30 cellular contexts compared by ENCODE assay signal in the genomic region with DNA sequence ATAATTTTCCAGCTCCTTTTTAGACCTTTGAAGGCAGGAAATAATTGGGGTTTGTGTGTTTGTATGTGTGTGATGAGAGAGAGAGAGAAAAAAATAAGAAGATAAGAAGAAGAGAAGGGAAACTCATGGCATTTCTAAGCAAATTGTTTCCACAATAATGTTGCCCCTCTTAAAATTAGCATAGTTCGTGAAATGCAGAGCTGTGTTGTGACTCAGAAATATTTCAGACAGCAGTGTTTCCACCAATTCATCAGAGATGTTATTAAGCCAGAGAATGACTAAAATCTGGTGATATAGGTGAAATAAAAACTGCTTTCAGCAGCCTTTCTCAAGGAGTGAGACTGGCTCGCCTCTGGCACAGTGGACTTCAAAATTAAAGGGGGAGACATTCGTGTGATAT.
DNase-seq lines count a peak whose midpoint lies in the region; ATAC-seq and TF ChIP-seq lines count a peak whose summit lies in the region.
"Had no signal": no experiment of that assay in that cellular context is flagged by ENCODE, and none has a peak within 500 bp of the region (broad histone marks: within the 10 kb centered on the region; RNA-seq: fewer than 3 reads in every experiment).

No MANE protein-coding gene starts in this region.

- TF ChIP-seq CTCF in Calu3 (IDR thresholded peaks at IDR 0.05; ENCODE audit: unreplicated experiment) = no peak

- H3K4me1 Mint-ChIP-seq in Calu3 (ENCODE audit: low read depth, unreplicated experiment) = peaks cover 58% of the 10 kb centered on the region
- H3K4me1 Mint-ChIP-seq: activated CD4-positive, alpha-beta T cell treated with anti-CD3 and anti-CD28 coated beads, Interleukin-2, amount 10 ng/mL, durations not matched to agents 7 days and 5 days; activated naive CD4-positive, alpha-beta T cell treated with anti-CD3 and anti-CD28 coated beads, Interleukin-2, amount 10 ng/mL, durations not matched to agents 7 days and 5 days; CD14-positive monocyte had no signal

- DNase-seq in Calu3 (no peak), HT1080 (ENCODE audit: low read depth) (peak; percentile 36), amniotic epithelial cell (ENCODE audit: low read depth) (peak; percentile 74), COLO829 (ENCODE audit: low spot score) (no peak)
- DNase-seq in activated CD8-positive, alpha-beta memory T cell treated with anti-CD3 and anti-CD28 coated beads, Interleukin-2, amount 50 U/mL, for 48 hours = no peak
- DNase-seq: activated CD4-positive, alpha-beta T cell treated with anti-CD3 and anti-CD28 coated beads, Interleukin-2, amount 10 ng/mL, durations not matched to agents 7 days and 5 days; activated naive CD4-positive, alpha-beta T cell treated with anti-CD3 and anti-CD28 coated beads, Interleukin-2, amount 10 ng/mL, durations not matched to agents 7 days and 5 days; amygdala; caudate nucleus; cortex of kidney; effector memory CD8-positive, alpha-beta T cell; esophagus squamous epithelium; GOT3; NCI-H1436 treated with DMSO at 0.1 percent for 48 hours; NCI-H446 treated with DMSO at 0.1 percent for 48 hours; NCI-H82; psoas muscle; stomach; thyroid gland; WERI-Rb-1 had no signal

- H3K4me3 ChIP-seq in mesodermal cell (ENCODE audit: extremely low read depth, insufficient read depth, low read length, poor library complexity, severe bottlenecking) = no peak overlapping the region
- H3K4me3 ChIP-seq: esophagus squamous epithelium, K562, psoas muscle, stomach, thyroid gland, vagina had no signal

- 95 to 100% methylated on average over 2 of the region's 3 CpGs for WGBS in mesodermal cell (ENCODE audit: insufficient coverage in 2 of 2), 2 experiments

- H3K36me3 ChIP-seq in mesodermal cell (ENCODE audit: control insufficient read depth, insufficient read depth, low read length) = no peaks in the 10 kb centered on the region
- H3K36me3 ChIP-seq: esophagus squamous epithelium, neutrophil, stomach, thyroid gland, vagina, WERI-Rb-1 had no signal

- peaks cover 7% of the 10 kb centered on the region for H3K36me3 Mint-ChIP-seq in Calu3 (ENCODE audit: insufficient read depth, unreplicated experiment)
- H3K36me3 Mint-ChIP-seq: activated naive CD4-positive, alpha-beta T cell treated with anti-CD3 and anti-CD28 coated beads, Interleukin-2, amount 10 ng/mL, durations not matched to agents 7 days and 5 days; CD14-positive monocyte; memory B cell had no signal

- H3K9me3 ChIP-seq in mesodermal cell (ENCODE audit: control insufficient read depth, low read length) = no peaks in the 10 kb centered on the region
- H3K9me3 ChIP-seq: esophagus squamous epithelium, neutrophil, psoas muscle, stomach, thyroid gland, vagina had no signal

- H3K9me3 Mint-ChIP-seq in Calu3 (ENCODE audit: low read depth, unreplicated experiment) = no peaks in the 10 kb centered on the region
- H3K9me3 Mint-ChIP-seq: activated CD4-positive, alpha-beta T cell treated with anti-CD3 and anti-CD28 coated beads, Interleukin-2, amount 10 ng/mL, durations not matched to agents 7 days and 5 days; activated naive CD4-positive, alpha-beta T cell treated with anti-CD3 and anti-CD28 coated beads, Interleukin-2, amount 10 ng/mL, durations not matched to agents 7 days and 5 days; activated T-helper 1 cell treated with anti-CD3 and anti-CD28 coated beads, Interleukin-12 subunit alpha, Interleukin-12 subunit beta, Interleukin-2, Interleukin-4 antibody, amounts not matched to agents 30 ng/mL and 10 ng/mL and 1 ng/mL, durations not matched to agents 14 hours and 24 hours and 36 hours; effector memory CD8-positive, alpha-beta T cell; memory B cell; T-helper 2 cell treated with Interferon-gamma antibody and Interleukin-4, amounts not matched to agents 5 μg/mL and 100 μg/mL, for 36 hours had no signal

- H3K27ac Mint-ChIP-seq in Calu3 (ENCODE audit: unreplicated experiment) = peak overlapping the region; percentile 7
- H3K27ac Mint-ChIP-seq: activated CD4-positive, alpha-beta T cell treated with anti-CD3 and anti-CD28 coated beads, Interleukin-2, amount 10 ng/mL, durations not matched to agents 7 days and 5 days; activated naive CD4-positive, alpha-beta T cell treated with anti-CD3 and anti-CD28 coated beads, Interleukin-2, amount 10 ng/mL, durations not matched to agents 7 days and 5 days; activated T-helper 1 cell treated with anti-CD3 and anti-CD28 coated beads, Interleukin-12 subunit alpha, Interleukin-12 subunit beta, Interleukin-2, Interleukin-4 antibody, amounts not matched to agents 30 ng/mL and 10 ng/mL and 1 ng/mL, durations not matched to agents 14 hours and 24 hours and 36 hours; CD14-positive monocyte; effector memory CD8-positive, alpha-beta T cell; memory B cell; T-helper 2 cell treated with Interferon-gamma antibody and Interleukin-4, amounts not matched to agents 5 μg/mL and 100 μg/mL, for 36 hours had no signal

- H3K4me3 Mint-ChIP-seq in Calu3 (ENCODE audit: low read depth, unreplicated experiment) = no peak overlapping the region
- H3K4me3 Mint-ChIP-seq: activated CD4-positive, alpha-beta T cell treated with anti-CD3 and anti-CD28 coated beads, Interleukin-2, amount 10 ng/mL, durations not matched to agents 7 days and 5 days; activated naive CD4-positive, alpha-beta T cell treated with anti-CD3 and anti-CD28 coated beads, Interleukin-2, amount 10 ng/mL, durations not matched to agents 7 days and 5 days; activated T-helper 1 cell treated with anti-CD3 and anti-CD28 coated beads, Interleukin-12 subunit alpha, Interleukin-12 subunit beta, Interleukin-2, Interleukin-4 antibody, amounts not matched to agents 30 ng/mL and 10 ng/mL and 1 ng/mL, durations not matched to agents 14 hours and 24 hours and 36 hours; CD14-positive monocyte; effector memory CD8-positive, alpha-beta T cell; memory B cell; T-helper 2 cell treated with Interferon-gamma antibody and Interleukin-4, amounts not matched to agents 5 μg/mL and 100 μg/mL, for 36 hours had no signal

- CTCF ChIA-PET in Calu3 (lab: Charles Lee) = interaction anchor here (0.6 to 1.2 kb wide), 5 partner anchors 16 to 925 kb away, joined by 3 to 4 read pairs (median 3); no protein-coding TSS in a partner anchor

- no TSS peak for BruUV-seq in Calu3 (replicated peaks; lab: Mats Ljungman, UMichigan)

- intact Hi-C loops in Calu3 (cut with micrococcal nuclease; ENCODE audit: unreplicated experiment) = no loop called here

- peak overlapping the region; percentile 90 for H3K27ac ChIP-seq in mesodermal cell (ENCODE audit: low read depth, low read length, severe bottlenecking)
- H3K27ac ChIP-seq: esophagus squamous epithelium, neutrophil, psoas muscle, stomach, thyroid gland, vagina, WERI-Rb-1 had no signal

- H3K27me3 Mint-ChIP-seq in Calu3 (ENCODE audit: unreplicated experiment) = no peaks in the 10 kb centered on the region
- H3K27me3 Mint-ChIP-seq: activated CD4-positive, alpha-beta T cell treated with anti-CD3 and anti-CD28 coated beads, Interleukin-2, amount 10 ng/mL, durations not matched to agents 7 days and 5 days had no signal

- ATAC-seq in HG03432 (IDR thresholded peaks at IDR 0.05; ENCODE audit: unreplicated experiment) = no peak
- no peak for ATAC-seq in GM21723 (IDR thresholded peaks at IDR 0.05; ENCODE audit: unreplicated experiment)
- ATAC-seq: effector memory CD8-positive, alpha-beta T cell had no signal

- H3K4me1 ChIP-seq in mesodermal cell (ENCODE audit: control insufficient read depth, insufficient read depth, low read length, poor library complexity, severe bottlenecking) = peaks cover 45% of the 10 kb centered on the region
- H3K4me1 ChIP-seq: thyroid gland, vagina had no signal

Comparison
In these comparisons a context has a peak if more than half of its experiments do, and no peak if none do; other contexts are left out.
1. DNase-seq: peak in HT1080 (single experiment) and amniotic epithelial cell (single experiment); none in Calu3 (single experiment), COLO829 (single experiment) and activated CD8-positive, alpha-beta memory T cell treated with anti-CD3 and anti-CD28 coated beads, Interleukin-2, amount 50 U/mL, for 48 hours (single experiment).